8 cellular contexts compared by ENCODE assay signal in genomic region chr11:73875840-73876239, GRCh38. TPM values are rescaled to one million over a fixed set of nuclear protein-coding genes. Genes with fewer than 3 reads are reported as not detected.
DNase-seq lines count a peak whose midpoint lies in the region; ATAC-seq, FAIRE-seq and TF ChIP-seq lines count a peak whose summit lies in the region.

No MANE protein-coding gene starts in this region.

- H3K27ac Mint-ChIP-seq in astrocyte (ENCODE audit: unreplicated experiment) = peak overlapping the region; percentile 96

- H3K9me3 ChIP-seq in A673 (ENCODE audit: low read depth, low read length, poor library complexity, severe bottlenecking) (no peaks in the 10 kb centered on the region), astrocyte (ENCODE audit: insufficient read depth, low read depth, low read length) (no peaks in the 10 kb centered on the region), mesenchymal stem cell (ENCODE audit: control insufficient read depth, low read length) (no peaks in the 10 kb centered on the region)

- H2AFZ ChIP-seq in astrocyte (ENCODE audit: low read depth, low read length) = no peak overlapping the region
- no peak overlapping the region for H2AFZ ChIP-seq in mesenchymal stem cell (ENCODE audit: low read depth, low read length)

- H3K9me3 Mint-ChIP-seq in astrocyte (ENCODE audit: unreplicated experiment) = no peaks in the 10 kb centered on the region

- peak overlapping the region; percentile 89 for H3K9ac ChIP-seq in astrocyte (ENCODE audit: low read length)
- H3K9ac ChIP-seq in mesenchymal stem cell (ENCODE audit: low read length) = peak overlapping the region; percentile 100

- H3K4me2 ChIP-seq in astrocyte (ENCODE audit: low read length) (peak overlapping the region; percentile 84), mesenchymal stem cell (ENCODE audit: low read length, poor library complexity, severe bottlenecking) (peak overlapping the region; percentile 67)

- peak overlapping the region; percentile 31 for H2AK5ac ChIP-seq in mesenchymal stem cell (ENCODE audit: low read length, severe bottlenecking)

- TSS peak; percentile 77 for BruUV-seq in A673 (replicated peaks; lab: Mats Ljungman, UMichigan)

- peaks cover 9% of the 10 kb centered on the region for H3K36me3 Mint-ChIP-seq in astrocyte (ENCODE audit: low read depth, unreplicated experiment)

- peaks cover 19% of the 10 kb centered on the region for H4K20me1 ChIP-seq in astrocyte (ENCODE audit: insufficient read depth, low read length)

- WGBS in mesenchymal stem cell = 32% methylated on average over 7 of the region's 8 CpGs

- H3K4me3 Mint-ChIP-seq in astrocyte (ENCODE audit: unreplicated experiment) = peak overlapping the region; percentile 99

- DNase-seq in A673 (ENCODE audit: low spot score) (no peak), HFF-Myc (ENCODE audit: extremely low read depth, low read depth) (no peak), astrocyte (ENCODE audit: low read depth) (no peak), mesenchymal stem cell (peak; percentile 40), H4 (ENCODE audit: low spot score) (no peak), NOMO-1 treated with dmso at 0.1 percent for 144 hours (lab: John Stamatoyannopoulos, UW; ENCODE audit: unreplicated experiment) (no peak)

- no peak overlapping the region for H3K14ac ChIP-seq in mesenchymal stem cell (ENCODE audit: low read length in 2 of 2)

- no peak overlapping the region for H2BK120ac ChIP-seq in mesenchymal stem cell (ENCODE audit: low read depth, low read length)

- H3K4me1 Mint-ChIP-seq in astrocyte (ENCODE audit: low read depth, unreplicated experiment) = peaks cover 12% of the 10 kb centered on the region

- peak overlapping the region; percentile 66 for H3K4me3 ChIP-seq in A673 (ENCODE audit: low read depth, low read length, poor library complexity, severe bottlenecking)
- H3K4me3 ChIP-seq in HFF-Myc (replicated peaks; ENCODE audit: low read depth, low read length) = peak overlapping the region; percentile 78
- H3K4me3 ChIP-seq in astrocyte (ENCODE audit: insufficient read depth, low read depth, low read length) = peak overlapping the region; percentile 83
- H3K4me3 ChIP-seq in mesenchymal stem cell (ENCODE audit: insufficient read depth in 1 of 2, low read depth in 1 of 2, low read length in 2 of 2) = peak overlapping the region; percentile 46 to 85

- H3K4ac ChIP-seq in mesenchymal stem cell (ENCODE audit: low read depth in 1 of 2, low read length in 2 of 2) = peak overlapping the region in 1 of 2 experiments; percentile 34

- no peak overlapping the region for H2BK12ac ChIP-seq in mesenchymal stem cell (ENCODE audit: low read length in 2 of 2)

- H2BK5ac ChIP-seq in mesenchymal stem cell (ENCODE audit: low read depth, low read length, poor library complexity, severe bottlenecking) = no peak overlapping the region

- peaks cover 52% of the 10 kb centered on the region for H3K79me2 ChIP-seq in astrocyte (ENCODE audit: insufficient read depth, low read length)

- H3K27ac ChIP-seq in A673 (ENCODE audit: low read depth, low read length, poor library complexity, severe bottlenecking) = peak overlapping the region; percentile 83
- peak overlapping the region; percentile 77 for H3K27ac ChIP-seq in astrocyte (ENCODE audit: low read depth, low read length)
- peak overlapping the region; percentile 90 for H3K27ac ChIP-seq in mesenchymal stem cell (ENCODE audit: low read length, poor library complexity, severe bottlenecking)

- ATAC-seq in GM19324 (IDR thresholded peaks at IDR 0.05; ENCODE audit: low FRiP score, unreplicated experiment) (no peak), HG02938 (IDR thresholded peaks at IDR 0.05; ENCODE audit: unreplicated experiment) (no peak)

- peak overlapping the region; percentile 59 for H4K8ac ChIP-seq in mesenchymal stem cell (ENCODE audit: low read length)

- TF ChIP-seq CTCF in A673 (conservative IDR thresholded peaks at IDR 0.05; ENCODE audit: low read depth, low read length) = no peak
- TF ChIP-seq CTCF in HFF-Myc (IDR thresholded peaks at IDR 0.05; ENCODE audit: low read depth, low read length, missing control alignments) = no peak
- TF ChIP-seq CTCF in astrocyte (IDR thresholded peaks at IDR 0.05; ENCODE audit: insufficient read depth, low read depth, low read length) = no peak

- no peak for FAIRE-seq in astrocyte (lab: Jason Lieb, UNC)

- no peak overlapping the region for H3K18ac ChIP-seq in mesenchymal stem cell (ENCODE audit: low read depth in 1 of 2, low read length in 2 of 2)

- H3K36me3 ChIP-seq in A673 (ENCODE audit: insufficient read depth, low read length, poor library complexity, severe bottlenecking) (peaks cover 37% of the 10 kb centered on the region), astrocyte (ENCODE audit: insufficient read depth, low read length) (peaks cover 14% of the 10 kb centered on the region), mesenchymal stem cell (ENCODE audit: control insufficient read depth in 1 of 2, insufficient read depth in 2 of 2, low read depth in 1 of 2, low read length in 2 of 2) (peaks cover 25 to 51% of the 10 kb centered on the region in 2 experiments)

- peaks cover 16% of the 10 kb centered on the region for H3K4me1 ChIP-seq in A673 (ENCODE audit: insufficient read depth, low read length, poor library complexity, severe bottlenecking)
- H3K4me1 ChIP-seq in astrocyte (ENCODE audit: insufficient read depth, low read length) = peaks cover 5% of the 10 kb centered on the region
- H3K4me1 ChIP-seq in mesenchymal stem cell (ENCODE audit: control insufficient read depth, insufficient read depth, low read depth, low read length) = peaks cover 4% of the 10 kb centered on the region

- no peak overlapping the region for H3K23ac ChIP-seq in mesenchymal stem cell (ENCODE audit: low read length in 2 of 2)

- no peaks in the 10 kb centered on the region for H3K27me3 Mint-ChIP-seq in astrocyte (ENCODE audit: low read depth, unreplicated experiment)

- H3K27me3 ChIP-seq in A673 (replicated peaks; ENCODE audit: insufficient read depth, low read depth, low read length, poor library complexity) (no peaks in the 10 kb centered on the region), astrocyte (ENCODE audit: insufficient read depth, low read length) (no peaks in the 10 kb centered on the region), mesenchymal stem cell (ENCODE audit: control insufficient read depth in 1 of 2, insufficient read depth in 1 of 2, low read length in 2 of 2) (no peaks in the 10 kb centered on the region)

- H3K79me1 ChIP-seq in mesenchymal stem cell (replicated peaks; ENCODE audit: low read length, poor library complexity, severe bottlenecking) = peaks cover 27% of the 10 kb centered on the region

- no peak overlapping the region for H4K91ac ChIP-seq in mesenchymal stem cell (ENCODE audit: low read length)

- POLR2A ChIA-PET in A673 (lab: Charles Lee; ENCODE audit: low non-redundant PET) = no interaction called here

- CTCF ChIA-PET in A673 (lab: Charles Lee) = interaction anchor here (0.5 kb wide), 1 partner anchor 108 kb away, joined by 4 read pairs; no protein-coding TSS in a partner anchor

- intact Hi-C loops in A673 (cut with micrococcal nuclease; ENCODE audit: unreplicated experiment) = loop anchor here (1.0 kb wide), 1 partner anchor 115 kb away; the partner anchor contains the start of gene RAB6A

- H2BK15ac ChIP-seq in mesenchymal stem cell (ENCODE audit: low read depth, poor library complexity, severe bottlenecking) = no peak overlapping the region

RNA-seq across cellular contexts. Expression of gene COA4, which starts 0.8 kb away (rescaled TPM):
- total RNA-seq in A673 (2021) (112 and 113 TPM in 2 replicates), astrocyte (55.9 and 59.0 TPM in 2 replicates)
- 100 TPM for polyA plus RNA-seq in mesenchymal stem cell (2013, experiment 1 of 2)
- 102 TPM for polyA plus RNA-seq in mesenchymal stem cell (2013, experiment 2 of 2)
- total RNA-seq in H4 (2014; rRNA removed; shearing (Covaris generic)) = 90.4 and 139 TPM in 2 replicates

RNA-seq across cellular contexts. Expression of gene PAAF1, which starts 1.0 kb away (rescaled TPM):
- total RNA-seq in A673 (2021) (20.3 and 25.0 TPM in 2 replicates), astrocyte (14.2 and 15.6 TPM in 2 replicates)
- 17.8 TPM for polyA plus RNA-seq in mesenchymal stem cell (2013, experiment 1 of 2)
- polyA plus RNA-seq in mesenchymal stem cell (2013, experiment 2 of 2) = 16.6 TPM
- total RNA-seq in H4 (2014; rRNA removed; shearing (Covaris generic)) = 13.0 TPM in 2 replicates
